Comparison of ENCODE assay signal across 28 cellular contexts in the genomic region with DNA sequence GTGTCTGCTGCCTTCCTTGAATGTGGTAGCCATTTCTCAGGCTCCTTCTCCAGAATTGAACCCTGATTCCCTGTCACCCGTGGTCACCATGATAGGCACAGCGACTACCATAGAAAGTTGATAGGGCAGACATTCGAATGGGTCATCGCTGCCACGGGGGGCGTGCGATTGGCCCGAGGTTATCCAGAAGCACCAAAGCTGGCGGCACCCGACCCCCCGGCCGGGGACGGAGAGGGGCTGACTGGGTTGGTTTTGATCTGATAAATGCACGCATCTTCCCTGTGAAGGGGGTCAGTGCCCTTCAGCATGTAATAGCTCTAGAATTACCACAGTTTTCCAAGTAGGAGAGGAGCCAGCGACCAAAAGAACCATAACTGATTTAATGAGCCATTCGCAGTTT.
"Had no signal": no experiment of that assay in that cellular context is flagged by ENCODE, and none has a peak within 500 bp of the region (broad histone marks: within the 10 kb centered on the region; RNA-seq: fewer than 3 reads in every experiment).

No MANE protein-coding gene starts in this region.

- H3K4me3 ChIP-seq: Peyer's patch, SJSA1 had no signal

- H3K36me3 ChIP-seq: brain microvascular endothelial cell, Peyer's patch, SJSA1 had no signal

- H3K27me3 ChIP-seq: Peyer's patch, SJSA1 had no signal

- DNase-seq: activated CD4-positive, alpha-beta memory T cell treated with anti-CD3 and anti-CD28 coated beads for 36 hours; activated CD4-positive, alpha-beta T cell treated with anti-CD3 and anti-CD28 coated beads, Interleukin-2, amount 10 ng/mL, durations not matched to agents 24 days and 14 days; activated CD8-positive, alpha-beta memory T cell treated with anti-CD3 and anti-CD28 coated beads, Interleukin-2, amount 50 U/mL, for 4 hours; activated naive CD4-positive, alpha-beta T cell; activated naive CD4-positive, alpha-beta T cell treated with anti-CD3 and anti-CD28 coated beads, Interleukin-2, amount 50 U/mL, for 16 hours; activated naive CD8-positive, alpha-beta T cell treated with anti-CD3 and anti-CD28 coated beads for 36 hours; activated T-cell treated with anti-CD3 and anti-CD28 coated beads for 4 hours; activated T-cell treated with anti-CD3 and anti-CD28 coated beads, Interleukin-2, amount 50 U/mL, for 4 hours; amniotic stem cell; brain microvascular endothelial cell; central memory CD4-positive, alpha-beta T cell; NCI-H1092 treated with DMSO at 0.1 percent for 48 hours; NCI-H1417; NCI-H146; NCI-H187; NCI-H2029 treated with DMSO at 0.1 percent for 48 hours; NCI-H2107; NCI-H2171; NCI-H446; NCI-H510A treated with DMSO at 0.1 percent for 48 hours; NCI-H526 treated with DMSO at 0.1 percent for 48 hours; NK-92 treated with Interleukin-12 subunit alpha and Interleukin-12 subunit beta, amount 100 ng/mL, for 24 hours; PC-3; Peyer's patch; RPMI8226; SHP77 treated with DMSO at 0.1 percent for 48 hours; SK-N-SH had no signal

- H3K4me1 ChIP-seq: Peyer's patch, SJSA1 had no signal

- H3K27ac ChIP-seq: brain microvascular endothelial cell, Peyer's patch, SJSA1 had no signal

- H3K9me3 ChIP-seq: Peyer's patch, SJSA1, SK-N-SH had no signal

- ATAC-seq: activated T-cell treated with anti-CD3 and anti-CD28 coated beads, Interleukin-2, amount 50 U/mL, for 4 hours; PC-3 had no signal
